Comparison of ENCODE assay signal across 8 cellular contexts in genomic region chr6:149316108-149316727, GRCh38. TPM values are rescaled to one million over a fixed set of nuclear protein-coding genes. Genes with fewer than 3 reads are reported as not detected.
DNase-seq lines count a peak whose midpoint lies in the region; ATAC-seq, FAIRE-seq and TF ChIP-seq lines count a peak whose summit lies in the region.

No MANE protein-coding gene starts in this region.

- WGBS in testis, 2 donors, result 19 to 31% methylated on average over 7 of the region's 7 CpGs

- POLR2A ChIA-PET in activated CD4-positive, alpha-beta T cell treated with anti-CD3 and anti-CD28 coated beads, Interleukin-2, amount 10 ng/mL, durations not matched to agents 7 days and 5 days (lab: Charles Lee), result interaction anchor here (0.7 kb wide), 1 partner anchor 165 kb away, joined by 3 read pairs; no protein-coding TSS in a partner anchor

- peak overlapping the region; percentile 94 for H3K9ac ChIP-seq in adipocyte (ENCODE audit: low read length)

- H3K9me3 Mint-ChIP-seq in activated CD4-positive, alpha-beta T cell treated with anti-CD3 and anti-CD28 coated beads, Interleukin-2, amount 10 ng/mL, durations not matched to agents 7 days and 5 days, result peaks cover 10% of the 10 kb centered on the region

- peaks cover 41% of the 10 kb centered on the region for H3K4me1 Mint-ChIP-seq in activated CD4-positive, alpha-beta T cell treated with anti-CD3 and anti-CD28 coated beads, Interleukin-2, amount 10 ng/mL, durations not matched to agents 7 days and 5 days

- peaks cover 28% of the 10 kb centered on the region for H3K36me3 Mint-ChIP-seq in activated CD4-positive, alpha-beta T cell treated with anti-CD3 and anti-CD28 coated beads, Interleukin-2, amount 10 ng/mL, durations not matched to agents 7 days and 5 days (ENCODE audit: low read depth)

- no peak for TF ChIP-seq POLR2A in testis (IDR thresholded peaks at IDR 0.05)

- H3K4me3 ChIP-seq in adipocyte (ENCODE audit: low read length), result peak overlapping the region; percentile 92
- H3K4me3 ChIP-seq in testis, result peak overlapping the region; percentile 89 to 92

- no peak for ATAC-seq in HG02763 (IDR thresholded peaks at IDR 0.05; ENCODE audit: unreplicated experiment)

- intact Hi-C loops in testis (cut with DNase I; ENCODE audit: low total_unique reads), result no loop called here

- DNase-seq in activated CD4-positive, alpha-beta T cell treated with anti-CD3 and anti-CD28 coated beads, Interleukin-2, amount 10 ng/mL, durations not matched to agents 7 days and 5 days, result no peak
- no peak for DNase-seq in activated CD4-positive, alpha-beta T cell treated with anti-CD3 and anti-CD28 coated beads for 4 hours
- DNase-seq in adipocyte (ENCODE audit: low read depth) (no peak), testis (no peak), frontal cortex (ENCODE audit: low spot score in 2 of 2) (no peak), kidney glomerular epithelial cell (lab: John Stamatoyannopoulos, UW) (no peak)

- no peaks in the 10 kb centered on the region for H3K9me3 ChIP-seq in adipocyte (ENCODE audit: control insufficient read depth, low read length)
- H3K9me3 ChIP-seq in testis, result no peaks in the 10 kb centered on the region

- peak overlapping the region; percentile 94 for H3K27ac Mint-ChIP-seq in activated CD4-positive, alpha-beta T cell treated with anti-CD3 and anti-CD28 coated beads, Interleukin-2, amount 10 ng/mL, durations not matched to agents 7 days and 5 days

- no peak for FAIRE-seq in frontal cortex (lab: Jason Lieb, UNC)

- H3K27me3 ChIP-seq in adipocyte (replicated peaks; ENCODE audit: control insufficient read depth, insufficient read depth, low read length) (no peaks in the 10 kb centered on the region), layer of hippocampus (ENCODE audit: control insufficient read depth, insufficient read depth, low read length) (no peaks in the 10 kb centered on the region), testis (no peaks in the 10 kb centered on the region)

- H3K4me1 ChIP-seq in adipocyte (ENCODE audit: control insufficient read depth, insufficient read depth, low read length) (peaks cover 21% of the 10 kb centered on the region), testis (peaks cover 16% of the 10 kb centered on the region)

- H3K36me3 ChIP-seq in adipocyte (ENCODE audit: control insufficient read depth, insufficient read depth, low read length, severe bottlenecking), result no peaks in the 10 kb centered on the region
- H3K36me3 ChIP-seq in testis (ENCODE audit: low read depth, missing control alignments), result no peaks in the 10 kb centered on the region

- peaks cover 2% of the 10 kb centered on the region for H3K27me3 Mint-ChIP-seq in activated CD4-positive, alpha-beta T cell treated with anti-CD3 and anti-CD28 coated beads, Interleukin-2, amount 10 ng/mL, durations not matched to agents 7 days and 5 days

- TF ChIP-seq CTCF in testis (IDR thresholded peaks at IDR 0.05), result no peak

- CTCF ChIA-PET in activated CD4-positive, alpha-beta T cell treated with anti-CD3 and anti-CD28 coated beads, Interleukin-2, amount 10 ng/mL, durations not matched to agents 7 days and 5 days (lab: Charles Lee), result interaction anchor here (0.7 to 1.0 kb wide), 2 partner anchors 157 to 285 kb away, joined by 3 read pairs; no protein-coding TSS in a partner anchor

- H3K4me3 Mint-ChIP-seq in activated CD4-positive, alpha-beta T cell treated with anti-CD3 and anti-CD28 coated beads, Interleukin-2, amount 10 ng/mL, durations not matched to agents 7 days and 5 days, result peak overlapping the region; percentile 88

- peak overlapping the region; percentile 92 for H3K27ac ChIP-seq in layer of hippocampus (ENCODE audit: low read depth, low read length)
- peak overlapping the region; percentile 96 to 99 for H3K27ac ChIP-seq in testis

RNA-seq across cellular contexts. Expression of gene TAB2, which starts 1.3 kb away (rescaled TPM):
- total RNA-seq in activated CD4-positive, alpha-beta T cell treated with anti-CD3 and anti-CD28 coated beads, Interleukin-2, amount 10 ng/mL, durations not matched to agents 7 days and 5 days, result 100 to 1,000 TPM; 126 to 154 TPM
- total RNA-seq in testis, result 10 to 100 TPM; 61.0 to 84.7 TPM
- 45.1 TPM for polyA plus RNA-seq in testis (ENCODE audit: insufficient read depth, low read depth, low replicate concordance)
- 28.9 TPM for total RNA-seq in frontal cortex
